Comparison of ENCODE assay signal across 21 cellular contexts in the genomic region with DNA sequence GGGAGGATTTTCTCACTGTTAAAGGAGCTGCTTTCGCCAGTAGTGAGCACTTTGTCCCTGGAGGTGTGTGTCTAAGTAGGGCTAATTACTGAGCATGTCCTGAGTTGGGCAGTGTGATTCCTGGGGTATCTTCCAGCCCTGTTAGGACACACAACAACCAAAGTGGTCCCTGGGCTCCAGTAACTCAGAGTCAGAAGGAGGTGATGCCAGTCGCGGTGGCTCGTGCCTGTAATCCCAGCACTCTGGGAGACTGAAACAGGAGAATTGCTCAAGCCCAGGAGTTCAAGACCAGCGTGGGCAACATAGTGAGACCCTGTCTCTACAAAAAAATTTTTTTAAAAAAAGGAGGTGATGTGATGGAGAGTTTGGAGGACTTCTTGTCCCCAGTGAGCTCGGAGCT. TPM values are rescaled to one million over a fixed set of nuclear protein-coding genes. Genes with fewer than 3 reads are reported as not detected.
DNase-seq lines count a peak whose midpoint lies in the region; ATAC-seq and TF ChIP-seq lines count a peak whose summit lies in the region.
"Had no signal": no experiment of that assay in that cellular context is flagged by ENCODE, and none has a peak within 500 bp of the region (broad histone marks: within the 10 kb centered on the region; RNA-seq: fewer than 3 reads in every experiment).

No MANE protein-coding gene starts in this region.

- no peaks in the 10 kb centered on the region for H3K27me3 Mint-ChIP-seq in activated T-cell treated with anti-CD3 and anti-CD28 coated beads, Interleukin-2, amount 50 U/mL, for 24 hours
- H3K27me3 Mint-ChIP-seq in CD4-positive, alpha-beta memory T cell = no peaks in the 10 kb centered on the region
- H3K27me3 Mint-ChIP-seq in activated naive CD8-positive, alpha-beta T cell treated with anti-CD3 and anti-CD28 coated beads, Interleukin-2, amount 50 U/mL, for 24 hours = no peaks in the 10 kb centered on the region

- CTCF ChIA-PET in CD4-positive, alpha-beta memory T cell (lab: Charles Lee; ENCODE audit: partially characterized antibody) = no interaction called here

- peaks cover 18% of the 10 kb centered on the region for H4K20me1 ChIP-seq in osteoblast (ENCODE audit: insufficient read depth, low read length)

- POLR2A ChIA-PET in CD4-positive, alpha-beta memory T cell (lab: Charles Lee; ENCODE audit: partially characterized antibody) = no interaction called here

- no peak for TF ChIP-seq CTCF in osteoblast (IDR thresholded peaks at IDR 0.05; ENCODE audit: extremely low read depth, low read depth, low read length)

- ATAC-seq in activated naive CD8-positive, alpha-beta T cell treated with anti-CD3 and anti-CD28 coated beads, Interleukin-2, amount 50 U/mL, for 24 hours = no peak
- no peak for ATAC-seq in HG03442 (IDR thresholded peaks at IDR 0.05; ENCODE audit: unreplicated experiment)
- ATAC-seq: A549 had no signal

- H3K36me3 ChIP-seq in CD4-positive, alpha-beta memory T cell (ENCODE audit: insufficient read depth, low read length) = peaks cover 50% of the 10 kb centered on the region
- peaks cover 67% of the 10 kb centered on the region for H3K36me3 ChIP-seq in osteoblast (ENCODE audit: insufficient read depth, low read length)

- H3K4me2 ChIP-seq in osteoblast (ENCODE audit: insufficient read depth, low read length) = no peak overlapping the region
- H3K4me2 ChIP-seq: A549, BLaER1 had no signal

- H3K4me3 Mint-ChIP-seq in activated T-cell treated with anti-CD3 and anti-CD28 coated beads, Interleukin-2, amount 50 U/mL, for 24 hours = no peak overlapping the region
- no peak overlapping the region for H3K4me3 Mint-ChIP-seq in CD4-positive, alpha-beta memory T cell
- no peak overlapping the region for H3K4me3 Mint-ChIP-seq in activated naive CD8-positive, alpha-beta T cell treated with anti-CD3 and anti-CD28 coated beads, Interleukin-2, amount 50 U/mL, for 24 hours

- H3K4me3 ChIP-seq in CD4-positive, alpha-beta memory T cell (ENCODE audit: low read length in 2 of 2) = no peak overlapping the region
- no peak overlapping the region for H3K4me3 ChIP-seq in osteoblast (ENCODE audit: insufficient read depth, low read length)
- H3K4me3 ChIP-seq: A549, BLaER1 had no signal

- DNase-seq in activated T-cell treated with anti-CD3 and anti-CD28 coated beads, Interleukin-2, amount 50 U/mL, for 24 hours = no peak
- DNase-seq in activated T-cell treated with anti-CD3 and anti-CD28 coated beads for 4 hours (no peak), osteoblast (ENCODE audit: insufficient read length, low spot score, missing footprints) (peak; percentile 87), NCI-H748 treated with DMSO at 0.1 percent for 48 hours (lab: John Stamatoyannopoulos, UW) (no peak), AML-193 (lab: John Stamatoyannopoulos, UW) (no peak)
- DNase-seq in CD4-positive, alpha-beta memory T cell = no peak
- DNase-seq in activated naive CD8-positive, alpha-beta T cell treated with anti-CD3 and anti-CD28 coated beads, Interleukin-2, amount 50 U/mL, for 24 hours = no peak
- DNase-seq: DMS 273 treated with DMSO at 0.1 percent for 48 hours, H7, KG1, MV-4-11, NCI-H1417, NCI-H187 treated with DMSO at 0.1 percent for 48 hours, NCI-H226, NCI-H524, RPMI8226, SIG-M5 had no signal

- H3K4me1 Mint-ChIP-seq in activated T-cell treated with anti-CD3 and anti-CD28 coated beads, Interleukin-2, amount 50 U/mL, for 24 hours (ENCODE audit: low read depth) = no peaks in the 10 kb centered on the region
- H3K4me1 Mint-ChIP-seq in CD4-positive, alpha-beta memory T cell = no peaks in the 10 kb centered on the region
- H3K4me1 Mint-ChIP-seq in activated naive CD8-positive, alpha-beta T cell treated with anti-CD3 and anti-CD28 coated beads, Interleukin-2, amount 50 U/mL, for 24 hours = no peaks in the 10 kb centered on the region

- H3K27ac Mint-ChIP-seq in activated T-cell treated with anti-CD3 and anti-CD28 coated beads, Interleukin-2, amount 50 U/mL, for 24 hours = peak overlapping the region; percentile 4
- peak overlapping the region in 3 of 7 donors; percentile 30 to 65 (median 35) for H3K27ac Mint-ChIP-seq in CD4-positive, alpha-beta memory T cell
- H3K27ac Mint-ChIP-seq in activated naive CD8-positive, alpha-beta T cell treated with anti-CD3 and anti-CD28 coated beads, Interleukin-2, amount 50 U/mL, for 24 hours = peak overlapping the region; percentile 25

- H3K9me3 Mint-ChIP-seq in activated T-cell treated with anti-CD3 and anti-CD28 coated beads, Interleukin-2, amount 50 U/mL, for 24 hours = no peaks in the 10 kb centered on the region
- H3K9me3 Mint-ChIP-seq in CD4-positive, alpha-beta memory T cell = no peaks in the 10 kb centered on the region
- no peaks in the 10 kb centered on the region for H3K9me3 Mint-ChIP-seq in activated naive CD8-positive, alpha-beta T cell treated with anti-CD3 and anti-CD28 coated beads, Interleukin-2, amount 50 U/mL, for 24 hours

- intact Hi-C loops in CD4-positive, alpha-beta memory T cell (cut with micrococcal nuclease) = no loop called here

- H3K27ac ChIP-seq in CD4-positive, alpha-beta memory T cell (ENCODE audit: low read depth, low read length) = peak overlapping the region; percentile 3
- peak overlapping the region; percentile 28 for H3K27ac ChIP-seq in osteoblast (ENCODE audit: low read depth, low read length)
- H3K27ac ChIP-seq: A549, BLaER1 had no signal

- no peaks in the 10 kb centered on the region for H3K27me3 ChIP-seq in CD4-positive, alpha-beta memory T cell (ENCODE audit: insufficient read depth, low read length)
- no peaks in the 10 kb centered on the region for H3K27me3 ChIP-seq in osteoblast (ENCODE audit: insufficient read depth, low read length)
- H3K27me3 ChIP-seq: BLaER1 had no signal

- peaks cover 80% of the 10 kb centered on the region for H3K36me3 Mint-ChIP-seq in activated T-cell treated with anti-CD3 and anti-CD28 coated beads, Interleukin-2, amount 50 U/mL, for 24 hours (ENCODE audit: low read depth)
- H3K36me3 Mint-ChIP-seq in CD4-positive, alpha-beta memory T cell = peaks cover 35 to 71% of the 10 kb centered on the region in 2 donors
- peaks cover 22% of the 10 kb centered on the region for H3K36me3 Mint-ChIP-seq in activated naive CD8-positive, alpha-beta T cell treated with anti-CD3 and anti-CD28 coated beads, Interleukin-2, amount 50 U/mL, for 24 hours (ENCODE audit: low read depth)

- H3K79me2 ChIP-seq in osteoblast (ENCODE audit: insufficient read depth, low read length) = peaks cover 14% of the 10 kb centered on the region

- H3K9me3 ChIP-seq in CD4-positive, alpha-beta memory T cell (ENCODE audit: control insufficient read depth in 1 of 2, low read length in 2 of 2) = no peaks in the 10 kb centered on the region
- H3K9me3 ChIP-seq in osteoblast (ENCODE audit: low read depth, low read length) = no peaks in the 10 kb centered on the region
- H3K9me3 ChIP-seq: A549, BLaER1 had no signal

- no peaks in the 10 kb centered on the region for H3K4me1 ChIP-seq in CD4-positive, alpha-beta memory T cell (ENCODE audit: insufficient read depth, low read length)
- no peaks in the 10 kb centered on the region for H3K4me1 ChIP-seq in osteoblast (ENCODE audit: insufficient read depth, low read length)
- H3K4me1 ChIP-seq: A549 had no signal

- no peak overlapping the region for H2AFZ ChIP-seq in osteoblast (ENCODE audit: low read length)

RNA-seq across cellular contexts. Expression of gene PML, which starts 37.5 kb away (rescaled TPM):
- total RNA-seq in CD4-positive, alpha-beta memory T cell = 10 to 100 TPM; 61.5 to 66.6 TPM
- 10 to 100 TPM in 1 of 2 donors, 1 to 10 TPM in 1; 9.6 to 33.2 TPM for polyA plus RNA-seq in CD4-positive, alpha-beta memory T cell
- 46.7 and 50.7 TPM in 2 replicates for total RNA-seq in osteoblast

RNA-seq across cellular contexts. Expression of gene STOML1, which starts 40.0 kb away (rescaled TPM):
- 10 to 100 TPM; 10.8 to 11.1 TPM for total RNA-seq in CD4-positive, alpha-beta memory T cell
- 1 to 10 TPM; 8.1 to 8.7 TPM for polyA plus RNA-seq in CD4-positive, alpha-beta memory T cell
- 14.1 and 15.0 TPM in 2 replicates for total RNA-seq in osteoblast

RNA-seq across cellular contexts. Expression of gene GOLGA6A, which starts 50.3 kb away (rescaled TPM):
- total RNA-seq in CD4-positive, alpha-beta memory T cell = under 1 TPM; 0.17 to 0.20 TPM
- polyA plus RNA-seq in CD4-positive, alpha-beta memory T cell = not detected
- total RNA-seq in osteoblast = under 0.01 TPM in 1 of 2 replicates, not detected in the other
- total RNA-seq: HT-29 had no signal
